In the genomic region with DNA sequence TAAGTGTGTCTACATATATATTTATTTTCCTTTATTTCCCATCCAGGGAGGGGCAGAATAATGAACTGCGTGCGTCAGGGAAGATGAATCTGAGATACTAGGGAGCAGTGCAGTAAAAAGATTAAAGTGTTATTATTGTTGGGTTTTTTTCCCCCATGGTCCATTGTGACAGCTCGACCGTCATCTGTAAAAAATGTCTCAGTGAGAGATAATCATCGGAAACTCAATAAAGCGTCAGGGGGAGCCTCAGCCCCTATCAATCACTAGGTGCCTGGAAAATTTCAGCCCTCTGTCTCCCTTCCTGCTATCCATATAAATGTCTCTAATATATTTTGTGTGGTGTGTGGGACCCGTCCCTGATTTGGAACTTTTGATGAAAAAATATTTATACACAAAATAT, we compare ENCODE assay signal across 16 cellular contexts.
DNase-seq lines count a peak whose midpoint lies in the region; ATAC-seq, FAIRE-seq and TF ChIP-seq lines count a peak whose summit lies in the region.
"Had no signal": no experiment of that assay in that cellular context is flagged by ENCODE, and none has a peak within 500 bp of the region (broad histone marks: within the 10 kb centered on the region; RNA-seq: fewer than 3 reads in every experiment).

No MANE protein-coding gene starts in this region.

- POLR2A ChIA-PET in HEK293T (lab: Yijun Ruan, JAX): no interaction called here

- no peak for FAIRE-seq in frontal cortex (lab: Jason Lieb, UNC)
- FAIRE-seq: A549 had no signal

- CTCF ChIA-PET in HEK293T (lab: Yijun Ruan, JAX): no interaction called here

- TF ChIP-seq CTCF in fibroblast of villous mesenchyme (IDR thresholded peaks at IDR 0.05; ENCODE audit: insufficient read depth, low read depth, low read length): no peak

- no peak for ATAC-seq in left ventricle myocardium superior
- ATAC-seq: A549, GM23338 had no signal

- intact Hi-C loops in left ventricle myocardium superior (cut with micrococcal nuclease): no loop called here

- no peak for DNase-seq in HEK293T (ENCODE audit: extremely low spot score)
- peak; percentile 56 for DNase-seq in amniotic epithelial cell (ENCODE audit: low read depth)
- peak; percentile 54 for DNase-seq in fibroblast of villous mesenchyme (ENCODE audit: low read depth)
- no peak for DNase-seq in H4 (ENCODE audit: low spot score)
- DNase-seq in inferior parietal cortex (ENCODE audit: extremely low spot score): no peak
- DNase-seq in left ventricle myocardium superior: no peak
- DNase-seq in frontal cortex (ENCODE audit: low spot score in 2 of 2): no peak
- DNase-seq: Caco-2; CD8-positive, alpha-beta memory T cell; DND-41; GF-D8; H9; HFFc6 had no signal

- no peak overlapping the region for H3K4me3 ChIP-seq in fibroblast of villous mesenchyme (ENCODE audit: low read depth, low read length)
- H3K4me3 ChIP-seq: A549, BLaER1, GM23338 had no signal

TF ChIP-seq in HEK293T, 16 proteins besides CTCF, POLR2A, EP300 and RAD21:
- TF ChIP-seq ZNF384 (IDR thresholded peaks at IDR 0.05): no peak
- TF ChIP-seq FOXK2 (IDR thresholded peaks at IDR 0.05): no peak
- no peak for TF ChIP-seq HDGF (IDR thresholded peaks at IDR 0.05; ENCODE audit: borderline replicate concordance)
- TF ChIP-seq, protein P1, sequence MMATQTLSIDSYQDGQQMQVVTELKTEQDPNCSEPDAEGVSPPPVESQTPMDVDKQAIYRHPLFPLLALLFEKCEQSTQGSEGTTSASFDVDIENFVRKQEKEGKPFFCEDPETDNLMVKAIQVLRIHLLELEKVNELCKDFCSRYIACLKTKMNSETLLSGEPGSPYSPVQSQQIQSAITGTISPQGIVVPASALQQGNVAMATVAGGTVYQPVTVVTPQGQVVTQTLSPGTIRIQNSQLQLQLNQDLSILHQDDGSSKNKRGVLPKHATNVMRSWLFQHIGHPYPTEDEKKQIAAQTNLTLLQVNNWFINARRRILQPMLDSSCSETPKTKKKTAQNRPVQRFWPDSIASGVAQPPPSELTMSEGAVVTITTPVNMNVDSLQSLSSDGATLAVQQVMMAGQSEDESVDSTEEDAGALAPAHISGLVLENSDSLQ (IDR thresholded peaks at IDR 0.05): peak; percentile 91
- peak; percentile 52; the same call in 1 of the 2 replicates for TF ChIP-seq CTBP1 (IDR thresholded peaks at IDR 0.05; ENCODE audit: borderline replicate concordance)
- TF ChIP-seq LEF1 (IDR thresholded peaks at IDR 0.05; ENCODE audit: borderline replicate concordance): no peak
- TF ChIP-seq FOXA1 (IDR thresholded peaks at IDR 0.05): no peak
- TF ChIP-seq SP1 (IDR thresholded peaks at IDR 0.05): no peak

Comparison
In these comparisons a context has a peak if more than half of its experiments do, and no peak if none do; other contexts are left out.
1. DNase-seq: peak in amniotic epithelial cell (single experiment) and fibroblast of villous mesenchyme (single experiment); none in HEK293T (single experiment), H4 (single experiment), inferior parietal cortex (single experiment), left ventricle myocardium superior (single experiment) and frontal cortex (0 of 2).